ENCODE assay signal across 13 cellular contexts in genomic region chr20:4134861-4135379, GRCh38. TPM values are rescaled to one million over a fixed set of nuclear protein-coding genes. Genes with fewer than 3 reads are reported as not detected.
DNase-seq lines count a peak whose midpoint lies in the region; ATAC-seq and TF ChIP-seq lines count a peak whose summit lies in the region.
"Had no signal": no experiment of that assay in that cellular context is flagged by ENCODE, and none has a peak within 500 bp of the region (broad histone marks: within the 10 kb centered on the region; RNA-seq: fewer than 3 reads in every experiment).

No MANE protein-coding gene starts in this region.

- peak overlapping the region; percentile 61 for H3K4me3 Mint-ChIP-seq in Caco-2 (ENCODE audit: unreplicated experiment)
- peak overlapping the region; percentile 1; the same call in 1 of the 2 replicates for H3K4me3 Mint-ChIP-seq in HFFc6
- H3K4me3 Mint-ChIP-seq in activated CD4-positive, alpha-beta memory T cell treated with anti-CD3 and anti-CD28 coated beads, Interleukin-2, amount 10 ng/mL, durations not matched to agents 7 days and 5 days: no peak overlapping the region

- no peak for TF ChIP-seq CTCF in Caco-2 (IDR thresholded peaks at IDR 0.05; ENCODE audit: insufficient read depth in 1 of 2, low read depth in 1 of 2, low read length in 1 of 2, severe bottlenecking in 1 of 2, unreplicated experiment in 1 of 2)
- TF ChIP-seq CTCF in HFFc6 (IDR thresholded peaks at IDR 0.05): no peak
- no peak for TF ChIP-seq CTCF in A673 (conservative IDR thresholded peaks at IDR 0.05; ENCODE audit: low read depth, low read length)

- in situ Hi-C loops in KBM-7 (cut with MboI; ENCODE audit: low pct_unique_long_range_greater_than_20kb, low sequenced_read_pairs): no loop called here

- peaks cover 40% of the 10 kb centered on the region for H3K4me1 ChIP-seq in Caco-2
- peaks cover 22% of the 10 kb centered on the region for H3K4me1 ChIP-seq in mucosa of stomach (ENCODE audit: control insufficient read depth, insufficient read depth, low read length)
- H3K4me1 ChIP-seq in A673 (ENCODE audit: insufficient read depth, low read length, poor library complexity, severe bottlenecking): no peaks in the 10 kb centered on the region

- H3K36me3 Mint-ChIP-seq in Caco-2 (ENCODE audit: insufficient read depth, unreplicated experiment) (peaks cover 16% of the 10 kb centered on the region), HFFc6 (ENCODE audit: low read depth) (no peaks in the 10 kb centered on the region)
- H3K36me3 Mint-ChIP-seq in activated CD4-positive, alpha-beta memory T cell treated with anti-CD3 and anti-CD28 coated beads, Interleukin-2, amount 10 ng/mL, durations not matched to agents 7 days and 5 days (ENCODE audit: low read depth): no peaks in the 10 kb centered on the region

- DNase-seq in Caco-2: no peak
- no peak for DNase-seq in HFFc6
- DNase-seq in activated CD4-positive, alpha-beta memory T cell treated with anti-CD3 and anti-CD28 coated beads, Interleukin-2, amount 10 ng/mL, durations not matched to agents 7 days and 5 days: peak; percentile 33
- DNase-seq in A673 (ENCODE audit: low spot score): no peak
- no peak for DNase-seq in KBM-7
- DNase-seq in effector CD8-positive, alpha-beta T cell (lab: John Stamatoyannopoulos, UW): no peak
- DNase-seq: activated CD8-positive, alpha-beta memory T cell treated with anti-CD3 and anti-CD28 coated beads, Interleukin-2, amount 50 U/mL, for 48 hours; heart right ventricle; left ventricle myocardium superior; NCI-H2029 treated with DMSO at 0.1 percent for 48 hours; stimulated activated CD4-positive, alpha-beta T cell treated with anti-CD3 and anti-CD28 coated beads, Interleukin-2, amount 100 ng/mL, for 48 hours had no signal

- H3K9me3 ChIP-seq in Caco-2: no peaks in the 10 kb centered on the region
- H3K9me3 ChIP-seq in mucosa of stomach (ENCODE audit: control insufficient read depth, low read length): no peaks in the 10 kb centered on the region
- H3K9me3 ChIP-seq in A673 (ENCODE audit: low read depth, low read length, poor library complexity, severe bottlenecking): no peaks in the 10 kb centered on the region
- H3K9me3 ChIP-seq: heart right ventricle had no signal

- TSS peak; percentile 95 for BruUV-seq in Caco-2 (replicated peaks; lab: Mats Ljungman, UMichigan)
- no TSS peak for BruUV-seq in A673 (replicated peaks; lab: Mats Ljungman, UMichigan)

- H3K27me3 ChIP-seq in Caco-2 (replicated peaks; ENCODE audit: control insufficient read depth, insufficient read depth, low read length): no peaks in the 10 kb centered on the region
- H3K27me3 ChIP-seq in mucosa of stomach (ENCODE audit: control insufficient read depth, insufficient read depth, low read length): no peaks in the 10 kb centered on the region
- H3K27me3 ChIP-seq in A673 (replicated peaks; ENCODE audit: insufficient read depth, low read depth, low read length, poor library complexity): no peaks in the 10 kb centered on the region

- POLR2A ChIA-PET in Caco-2 (lab: Charles Lee) (no interaction called here), A673 (lab: Charles Lee; ENCODE audit: low non-redundant PET) (interaction anchor here (0.6 kb wide), 1 partner anchor 52 kb away, joined by 4 read pairs; no protein-coding TSS in a partner anchor)
- POLR2A ChIA-PET in activated CD4-positive, alpha-beta memory T cell treated with anti-CD3 and anti-CD28 coated beads, Interleukin-2, amount 10 ng/mL, durations not matched to agents 7 days and 5 days (lab: Charles Lee): interaction anchor here (0.5 to 1.2 kb wide), 2 partner anchors 31 to 1077 kb away, joined by 3 read pairs; no protein-coding TSS in a partner anchor

- ATAC-seq in HG03108 (IDR thresholded peaks at IDR 0.05; ENCODE audit: unreplicated experiment): no peak
- ATAC-seq: left ventricle myocardium superior had no signal

- H3K4me3 ChIP-seq in Caco-2 (ENCODE audit: low read depth, low read length): no peak overlapping the region
- H3K4me3 ChIP-seq in mucosa of stomach (ENCODE audit: low read length): peak overlapping the region; percentile 3
- no peak overlapping the region for H3K4me3 ChIP-seq in A673 (ENCODE audit: low read depth, low read length, poor library complexity, severe bottlenecking)
- H3K4me3 ChIP-seq: heart right ventricle had no signal

- peaks cover 38% of the 10 kb centered on the region for H3K4me1 Mint-ChIP-seq in Caco-2 (ENCODE audit: low read depth, unreplicated experiment)
- H3K4me1 Mint-ChIP-seq in HFFc6 (ENCODE audit: low read depth): peaks cover 48% of the 10 kb centered on the region
- peaks cover 52% of the 10 kb centered on the region for H3K4me1 Mint-ChIP-seq in activated CD4-positive, alpha-beta memory T cell treated with anti-CD3 and anti-CD28 coated beads, Interleukin-2, amount 10 ng/mL, durations not matched to agents 7 days and 5 days

- H3K27ac Mint-ChIP-seq in Caco-2 (ENCODE audit: unreplicated experiment) (peak overlapping the region; percentile 72), HFFc6 (peak overlapping the region; percentile 91)
- peak overlapping the region; percentile 37 for H3K27ac Mint-ChIP-seq in activated CD4-positive, alpha-beta memory T cell treated with anti-CD3 and anti-CD28 coated beads, Interleukin-2, amount 10 ng/mL, durations not matched to agents 7 days and 5 days

- H3K9me3 Mint-ChIP-seq in Caco-2 (ENCODE audit: unreplicated experiment) (no peaks in the 10 kb centered on the region), HFFc6 (no peaks in the 10 kb centered on the region)
- no peaks in the 10 kb centered on the region for H3K9me3 Mint-ChIP-seq in activated CD4-positive, alpha-beta memory T cell treated with anti-CD3 and anti-CD28 coated beads, Interleukin-2, amount 10 ng/mL, durations not matched to agents 7 days and 5 days

- H3K36me3 ChIP-seq in Caco-2 (ENCODE audit: control insufficient read depth, insufficient read depth, low read length): no peaks in the 10 kb centered on the region
- H3K36me3 ChIP-seq in mucosa of stomach (ENCODE audit: control insufficient read depth, insufficient read depth, low read length): no peaks in the 10 kb centered on the region
- no peaks in the 10 kb centered on the region for H3K36me3 ChIP-seq in A673 (ENCODE audit: insufficient read depth, low read length, poor library complexity, severe bottlenecking)
- H3K36me3 ChIP-seq: heart right ventricle had no signal

- intact Hi-C loops in Caco-2 (cut with micrococcal nuclease; ENCODE audit: unreplicated experiment) (no loop called here), A673 (cut with micrococcal nuclease; ENCODE audit: unreplicated experiment) (no loop called here)

- no peak overlapping the region for H3K9ac ChIP-seq in mucosa of stomach (ENCODE audit: low read length)

- H3K27ac ChIP-seq in A673 (ENCODE audit: low read depth, low read length, poor library complexity, severe bottlenecking): no peak overlapping the region

- CTCF ChIA-PET in Caco-2 (lab: Charles Lee) (no interaction called here), A673 (lab: Charles Lee) (no interaction called here)
- CTCF ChIA-PET in activated CD4-positive, alpha-beta memory T cell treated with anti-CD3 and anti-CD28 coated beads, Interleukin-2, amount 10 ng/mL, durations not matched to agents 7 days and 5 days (lab: Charles Lee): interaction anchor here (1.1 to 1.4 kb wide), 2 partner anchors 27 to 39 kb away, joined by 3 to 4 read pairs; no protein-coding TSS in a partner anchor

- H3K27me3 Mint-ChIP-seq in Caco-2 (ENCODE audit: insufficient read depth, unreplicated experiment) (no peaks in the 10 kb centered on the region), HFFc6 (ENCODE audit: insufficient read depth) (peaks cover 2% of the 10 kb centered on the region; the same call in 1 of the 2 replicates)
- no peaks in the 10 kb centered on the region for H3K27me3 Mint-ChIP-seq in activated CD4-positive, alpha-beta memory T cell treated with anti-CD3 and anti-CD28 coated beads, Interleukin-2, amount 10 ng/mL, durations not matched to agents 7 days and 5 days

RNA-seq across cellular contexts. Expression of gene SMOX, which starts 13.7 kb away (rescaled TPM):
- total RNA-seq in Caco-2 (2022) (54.8 and 56.3 TPM in 2 replicates), A673 (2021) (21.8 and 22.1 TPM in 2 replicates)
- 10 to 100 TPM in 5 of 6 experiments, 1 to 10 TPM in 1; 9.4 to 13.0 (median 12.4) TPM for total RNA-seq in HFFc6 (2021; fragmentation: NEBNext Ultra II Directional; extraction: Animal tissue kit (Norgen Biotek cat#: 25700))
- 10 to 100 TPM; 10.6 to 12.5 TPM for total RNA-seq in activated CD4-positive, alpha-beta memory T cell treated with anti-CD3 and anti-CD28 coated beads, Interleukin-2, amount 10 ng/mL, durations not matched to agents 7 days and 5 days

Comparison
In these comparisons a context has a peak if more than half of its experiments do, and no peak if none do; other contexts are left out.
1. H3K27ac Mint-ChIP-seq: peak in every context shown above with its lines; median percentile 91 in HFFc6; 72 in Caco-2; 37 in activated CD4-positive, alpha-beta memory T cell treated with anti-CD3 and anti-CD28 coated beads, Interleukin-2, amount 10 ng/mL, durations not matched to agents 7 days and 5 days.